In genomic region chr3:80278056-80278455, GRCh38 we compare ENCODE assay signal across 22 cellular contexts.
"Had no signal": no experiment of that assay in that cellular context is flagged by ENCODE, and none has a peak within 500 bp of the region (broad histone marks: within the 10 kb centered on the region; RNA-seq: fewer than 3 reads in every experiment).

No MANE protein-coding gene starts in this region.

- H3K27ac ChIP-seq: adrenal gland, body of pancreas, breast epithelium had no signal

- H3K9me3 Mint-ChIP-seq: activated T-helper 1 cell treated with anti-CD3 and anti-CD28 coated beads, Interleukin-12 subunit alpha, Interleukin-12 subunit beta, Interleukin-2, Interleukin-4 antibody, amounts not matched to agents 30 ng/mL and 10 ng/mL and 1 ng/mL, durations not matched to agents 14 hours and 24 hours and 36 hours had no signal

- ATAC-seq: activated CD4-positive, CD25-positive, alpha-beta regulatory T cell treated with anti-CD3 and anti-CD28 coated beads, Interleukin-2, amount 50 U/mL, for 24 hours; activated naive CD4-positive, alpha-beta T cell treated with anti-CD3 and anti-CD28 coated beads, Interleukin-2, amount 50 U/mL, for 72 hours; activated T-cell treated with anti-CD3 and anti-CD28 coated beads, Interleukin-2, amount 50 U/mL, for 4 hours; body of pancreas; K562; WTC11 had no signal

- H3K4me3 Mint-ChIP-seq: activated CD4-positive, alpha-beta memory T cell treated with anti-CD3 and anti-CD28 coated beads for 36 hours; activated naive CD4-positive, alpha-beta T cell treated with anti-CD3 and anti-CD28 coated beads for 36 hours; activated T-cell treated with anti-CD3 and anti-CD28 coated beads, Interleukin-2, amount 50 U/mL, for 4 hours; activated T-helper 1 cell treated with anti-CD3 and anti-CD28 coated beads, Interleukin-12 subunit alpha, Interleukin-12 subunit beta, Interleukin-2, Interleukin-4 antibody, amounts not matched to agents 30 ng/mL and 10 ng/mL and 1 ng/mL, durations not matched to agents 14 hours and 24 hours and 36 hours; WTC11 had no signal

- H3K27me3 Mint-ChIP-seq: activated CD4-positive, alpha-beta memory T cell treated with anti-CD3 and anti-CD28 coated beads for 36 hours had no signal

- DNase-seq: activated CD4-positive, alpha-beta memory T cell treated with anti-CD3 and anti-CD28 coated beads for 36 hours; activated CD4-positive, alpha-beta T cell treated with anti-CD3 and anti-CD28 coated beads for 4 hours; activated CD4-positive, alpha-beta T cell treated with anti-CD3 and anti-CD28 coated beads, Interleukin-2, amount 50 U/mL, for 1 hour; activated CD8-positive, alpha-beta memory T cell treated with anti-CD3 and anti-CD28 coated beads, Interleukin-2, amount 50 U/mL, for 4 hours; activated gamma-delta T cell treated with Interleukin-2 at 50 U/mL for 16 hours; activated naive CD4-positive, alpha-beta T cell treated with anti-CD3 and anti-CD28 coated beads for 36 hours; activated T-cell treated with anti-CD3 and anti-CD28 coated beads for 4 hours; activated T-cell treated with anti-CD3 and anti-CD28 coated beads, Interleukin-2, amount 50 U/mL, for 4 hours; adrenal gland; body of pancreas; NCI-H1092 treated with DMSO at 0.1 percent for 48 hours; NCI-H187 treated with DMSO at 0.1 percent for 48 hours; NCI-H345; NCI-H69; Right ventricle myocardium superior; T1000 had no signal

- H3K27me3 ChIP-seq: adrenal gland, body of pancreas, breast epithelium had no signal

- H3K36me3 ChIP-seq: adrenal gland, breast epithelium had no signal

- H3K4me3 ChIP-seq: adrenal gland, body of pancreas, breast epithelium, K562 had no signal

- H3K36me3 Mint-ChIP-seq: activated CD4-positive, alpha-beta memory T cell treated with anti-CD3 and anti-CD28 coated beads for 36 hours; activated naive CD4-positive, alpha-beta T cell treated with anti-CD3 and anti-CD28 coated beads, Interleukin-2, amount 50 U/mL, for 72 hours; WTC11 had no signal

- H3K4me1 Mint-ChIP-seq: WTC11 had no signal

- H3K9me3 ChIP-seq: adrenal gland, body of pancreas, breast epithelium had no signal

- H3K27ac Mint-ChIP-seq: activated CD4-positive, alpha-beta memory T cell treated with anti-CD3 and anti-CD28 coated beads for 36 hours; activated naive CD4-positive, alpha-beta T cell treated with anti-CD3 and anti-CD28 coated beads for 36 hours; activated naive CD4-positive, alpha-beta T cell treated with anti-CD3 and anti-CD28 coated beads, Interleukin-2, amount 50 U/mL, for 72 hours; activated T-helper 1 cell treated with anti-CD3 and anti-CD28 coated beads, Interleukin-12 subunit alpha, Interleukin-12 subunit beta, Interleukin-2, Interleukin-4 antibody, amounts not matched to agents 30 ng/mL and 10 ng/mL and 1 ng/mL, durations not matched to agents 14 hours and 24 hours and 36 hours; WTC11 had no signal

- H3K4me1 ChIP-seq: adrenal gland, body of pancreas, breast epithelium had no signal
